ENCODE assay signal across 1 cellular context in the genomic region with DNA sequence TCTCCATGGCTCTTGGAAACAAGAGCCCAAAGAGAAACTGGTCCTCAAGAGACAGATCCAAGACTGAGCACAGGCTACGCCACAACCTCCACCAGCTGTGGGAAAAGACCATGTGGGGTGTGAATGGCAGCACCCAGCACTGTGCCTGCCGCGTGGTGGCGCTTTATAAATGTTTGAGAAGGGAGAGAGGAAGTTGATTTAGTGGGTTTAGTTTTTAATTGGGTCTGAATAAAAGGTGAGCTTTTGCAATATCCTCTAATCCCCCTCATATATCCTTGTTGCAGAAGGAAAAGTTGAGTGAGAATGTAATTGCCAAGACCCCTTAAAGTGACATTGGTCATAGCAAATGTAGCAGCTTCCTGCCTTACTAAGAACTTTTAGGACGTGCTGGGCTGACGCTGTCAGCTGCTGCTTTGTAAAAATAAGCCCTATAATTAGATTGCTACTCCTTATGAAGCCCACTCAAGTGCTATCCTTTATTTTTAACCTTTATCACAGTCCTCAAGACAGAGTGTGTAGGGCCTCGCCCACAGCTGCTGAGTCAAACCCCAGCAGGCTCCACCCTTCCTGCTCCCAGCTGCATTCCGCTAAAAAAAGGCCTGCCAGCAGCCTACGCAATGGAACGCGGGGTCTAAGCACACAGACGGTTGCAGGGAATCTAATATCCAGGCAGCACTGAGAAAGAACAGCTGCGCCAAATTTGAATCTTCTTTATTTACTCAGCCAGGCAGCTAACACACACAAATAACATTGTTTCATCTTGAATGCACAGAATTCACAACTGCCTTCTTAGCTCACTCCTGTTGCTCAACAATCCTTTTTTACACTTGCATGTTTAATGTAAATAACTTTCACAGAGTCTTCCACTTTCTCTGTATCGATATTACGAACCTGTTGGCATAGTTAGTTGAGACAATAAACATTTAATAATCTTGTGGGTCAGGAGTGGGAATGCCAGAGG.
TF ChIP-seq lines count a peak whose summit lies in the region.

No MANE protein-coding gene starts in this region.

TF ChIP-seq in K562, 482 proteins besides CTCF, POLR2A, EP300 and RAD21 (continued from another document and continues in another):
- TF ChIP-seq, protein P1, sequence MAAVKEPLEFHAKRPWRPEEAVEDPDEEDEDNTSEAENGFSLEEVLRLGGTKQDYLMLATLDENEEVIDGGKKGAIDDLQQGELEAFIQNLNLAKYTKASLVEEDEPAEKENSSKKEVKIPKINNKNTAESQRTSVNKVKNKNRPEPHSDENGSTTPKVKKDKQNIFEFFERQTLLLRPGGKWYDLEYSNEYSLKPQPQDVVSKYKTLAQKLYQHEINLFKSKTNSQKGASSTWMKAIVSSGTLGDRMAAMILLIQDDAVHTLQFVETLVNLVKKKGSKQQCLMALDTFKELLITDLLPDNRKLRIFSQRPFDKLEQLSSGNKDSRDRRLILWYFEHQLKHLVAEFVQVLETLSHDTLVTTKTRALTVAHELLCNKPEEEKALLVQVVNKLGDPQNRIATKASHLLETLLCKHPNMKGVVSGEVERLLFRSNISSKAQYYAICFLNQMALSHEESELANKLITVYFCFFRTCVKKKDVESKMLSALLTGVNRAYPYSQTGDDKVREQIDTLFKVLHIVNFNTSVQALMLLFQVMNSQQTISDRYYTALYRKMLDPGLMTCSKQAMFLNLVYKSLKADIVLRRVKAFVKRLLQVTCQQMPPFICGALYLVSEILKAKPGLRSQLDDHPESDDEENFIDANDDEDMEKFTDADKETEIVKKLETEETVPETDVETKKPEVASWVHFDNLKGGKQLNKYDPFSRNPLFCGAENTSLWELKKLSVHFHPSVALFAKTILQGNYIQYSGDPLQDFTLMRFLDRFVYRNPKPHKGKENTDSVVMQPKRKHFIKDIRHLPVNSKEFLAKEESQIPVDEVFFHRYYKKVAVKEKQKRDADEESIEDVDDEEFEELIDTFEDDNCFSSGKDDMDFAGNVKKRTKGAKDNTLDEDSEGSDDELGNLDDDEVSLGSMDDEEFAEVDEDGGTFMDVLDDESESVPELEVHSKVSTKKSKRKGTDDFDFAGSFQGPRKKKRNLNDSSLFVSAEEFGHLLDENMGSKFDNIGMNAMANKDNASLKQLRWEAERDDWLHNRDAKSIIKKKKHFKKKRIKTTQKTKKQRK (IDR thresholded peaks at IDR 0.05; ENCODE audit: borderline replicate concordance, low read depth, low read length): no peak
- TF ChIP-seq, protein P2, sequence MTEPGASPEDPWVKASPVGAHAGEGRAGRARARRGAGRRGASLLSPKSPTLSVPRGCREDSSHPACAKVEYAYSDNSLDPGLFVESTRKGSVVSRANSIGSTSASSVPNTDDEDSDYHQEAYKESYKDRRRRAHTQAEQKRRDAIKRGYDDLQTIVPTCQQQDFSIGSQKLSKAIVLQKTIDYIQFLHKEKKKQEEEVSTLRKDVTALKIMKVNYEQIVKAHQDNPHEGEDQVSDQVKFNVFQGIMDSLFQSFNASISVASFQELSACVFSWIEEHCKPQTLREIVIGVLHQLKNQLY (CRISPR knock-in tag; conservative IDR thresholded peaks at IDR 0.05): no peak
- TF ChIP-seq ZNF140 (CRISPR knock-in tag; IDR thresholded peaks at IDR 0.05): no peak
- no peak; the same call in 1 of the 2 replicates for TF ChIP-seq ESRRA (IDR thresholded peaks at IDR 0.05; ENCODE audit: borderline replicate concordance, low read depth)
- peak; percentile 62; the same call in 1 of the 2 replicates for TF ChIP-seq PTTG1 (tag; IDR thresholded peaks at IDR 0.05; ENCODE audit: low read depth)
- TF ChIP-seq, protein P3, sequence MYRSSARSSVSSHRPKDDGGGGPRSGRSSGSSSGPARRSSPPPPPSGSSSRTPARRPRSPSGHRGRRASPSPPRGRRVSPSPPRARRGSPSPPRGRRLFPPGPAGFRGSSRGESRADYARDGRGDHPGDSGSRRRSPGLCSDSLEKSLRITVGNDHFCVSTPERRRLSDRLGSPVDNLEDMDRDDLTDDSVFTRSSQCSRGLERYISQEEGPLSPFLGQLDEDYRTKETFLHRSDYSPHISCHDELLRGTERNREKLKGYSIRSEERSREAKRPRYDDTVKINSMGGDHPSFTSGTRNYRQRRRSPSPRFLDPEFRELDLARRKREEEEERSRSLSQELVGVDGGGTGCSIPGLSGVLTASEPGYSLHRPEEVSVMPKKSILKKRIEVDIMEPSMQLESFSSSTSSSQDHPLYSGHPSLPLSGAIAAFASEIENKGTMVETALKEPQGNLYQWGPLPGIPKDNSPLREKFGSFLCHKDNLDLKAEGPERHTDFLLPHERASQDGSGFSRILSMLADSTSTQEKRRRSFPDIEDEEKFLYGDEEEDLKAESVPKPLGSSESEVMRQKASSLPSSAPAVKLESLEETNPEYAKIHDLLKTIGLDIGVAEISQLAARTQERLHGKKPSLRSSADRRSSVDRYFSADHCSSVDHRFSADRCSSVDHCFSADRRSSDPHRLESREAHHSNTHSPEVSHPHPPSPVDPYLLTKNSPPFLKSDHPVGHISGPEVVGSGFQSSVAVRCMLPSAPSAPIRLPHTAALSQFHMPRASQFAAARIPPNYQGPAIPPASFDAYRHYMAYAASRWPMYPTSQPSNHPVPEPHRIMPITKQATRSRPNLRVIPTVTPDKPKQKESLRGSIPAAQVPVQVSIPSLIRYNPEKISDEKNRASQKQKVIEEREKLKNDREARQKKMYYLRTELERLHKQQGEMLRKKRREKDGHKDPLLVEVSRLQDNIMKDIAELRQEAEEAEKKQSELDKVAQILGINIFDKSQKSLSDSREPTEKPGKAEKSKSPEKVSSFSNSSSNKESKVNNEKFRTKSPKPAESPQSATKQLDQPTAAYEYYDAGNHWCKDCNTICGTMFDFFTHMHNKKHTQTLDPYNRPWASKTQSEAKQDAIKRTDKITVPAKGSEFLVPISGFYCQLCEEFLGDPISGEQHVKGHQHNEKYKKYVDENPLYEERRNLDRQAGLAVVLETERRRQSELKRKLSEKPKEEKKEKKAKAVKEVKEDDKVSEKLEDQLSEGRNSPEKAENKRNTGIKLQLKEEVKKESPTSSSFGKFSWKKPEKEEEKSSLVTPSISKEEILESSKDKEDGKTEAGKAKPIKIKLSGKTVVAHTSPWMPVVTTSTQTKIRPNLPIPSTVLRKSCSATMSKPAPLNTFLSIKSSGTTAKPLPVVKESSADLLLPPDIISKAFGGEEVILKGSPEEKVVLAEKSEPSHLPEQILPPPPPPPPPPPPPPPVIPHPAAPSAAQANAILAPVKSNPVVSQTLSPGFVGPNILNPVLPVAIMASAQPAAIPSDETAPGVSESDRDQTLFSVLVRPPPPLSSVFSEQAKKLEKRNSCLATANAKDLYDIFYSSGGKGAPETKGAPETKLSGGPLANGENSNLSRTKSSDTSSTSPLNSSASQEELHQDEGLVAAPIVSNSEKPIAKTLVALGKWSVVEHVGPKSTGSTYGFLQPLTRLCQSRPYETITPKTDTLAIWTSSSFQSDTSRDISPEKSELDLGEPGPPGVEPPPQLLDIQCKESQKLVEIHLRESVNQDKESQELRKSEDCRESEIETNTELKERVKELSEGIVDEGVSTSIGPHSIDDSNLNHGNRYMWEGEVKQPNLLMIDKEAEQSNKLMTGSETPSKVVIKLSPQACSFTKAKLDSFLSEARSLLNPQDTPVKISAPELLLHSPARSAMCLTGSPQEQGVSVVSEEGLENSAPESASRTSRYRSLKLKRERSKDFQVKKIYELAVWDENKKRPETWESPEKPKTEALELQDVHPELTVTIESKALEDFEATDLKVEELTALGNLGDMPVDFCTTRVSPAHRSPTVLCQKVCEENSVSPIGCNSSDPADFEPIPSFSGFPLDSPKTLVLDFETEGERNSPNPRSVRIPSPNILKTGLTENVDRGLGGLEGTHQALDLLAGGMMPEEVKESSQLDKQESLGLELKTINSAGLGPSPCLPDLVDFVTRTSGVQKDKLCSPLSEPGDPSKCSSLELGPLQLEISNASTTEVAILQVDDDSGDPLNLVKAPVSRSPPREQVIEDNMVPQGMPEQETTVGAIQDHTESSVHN (IDR thresholded peaks at IDR 0.05; ENCODE audit: borderline replicate concordance in 1 of 2, low read depth in 1 of 2): no peak
- TF ChIP-seq, protein P4, sequence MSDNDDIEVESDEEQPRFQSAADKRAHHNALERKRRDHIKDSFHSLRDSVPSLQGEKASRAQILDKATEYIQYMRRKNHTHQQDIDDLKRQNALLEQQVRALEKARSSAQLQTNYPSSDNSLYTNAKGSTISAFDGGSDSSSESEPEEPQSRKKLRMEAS (CRISPR knock-in tag; IDR thresholded peaks at IDR 0.05): peak; percentile 91
- no peak for TF ChIP-seq SMAD1 (IDR thresholded peaks at IDR 0.05; ENCODE audit: low read depth, low read length, partially characterized antibody)
- TF ChIP-seq TEAD1 (CRISPR knock-in tag; IDR thresholded peaks at IDR 0.05): peak in 1 of 2 experiments; percentile 88; a peak in 2 of 4 replicates
- TF ChIP-seq FOS (IDR thresholded peaks at IDR 0.05; ENCODE audit: extremely low read depth, insufficient read length): no peak
- no peak for TF ChIP-seq ZNF324 (CRISPR knock-in tag; IDR thresholded peaks at IDR 0.05)
- TF ChIP-seq, protein P5, sequence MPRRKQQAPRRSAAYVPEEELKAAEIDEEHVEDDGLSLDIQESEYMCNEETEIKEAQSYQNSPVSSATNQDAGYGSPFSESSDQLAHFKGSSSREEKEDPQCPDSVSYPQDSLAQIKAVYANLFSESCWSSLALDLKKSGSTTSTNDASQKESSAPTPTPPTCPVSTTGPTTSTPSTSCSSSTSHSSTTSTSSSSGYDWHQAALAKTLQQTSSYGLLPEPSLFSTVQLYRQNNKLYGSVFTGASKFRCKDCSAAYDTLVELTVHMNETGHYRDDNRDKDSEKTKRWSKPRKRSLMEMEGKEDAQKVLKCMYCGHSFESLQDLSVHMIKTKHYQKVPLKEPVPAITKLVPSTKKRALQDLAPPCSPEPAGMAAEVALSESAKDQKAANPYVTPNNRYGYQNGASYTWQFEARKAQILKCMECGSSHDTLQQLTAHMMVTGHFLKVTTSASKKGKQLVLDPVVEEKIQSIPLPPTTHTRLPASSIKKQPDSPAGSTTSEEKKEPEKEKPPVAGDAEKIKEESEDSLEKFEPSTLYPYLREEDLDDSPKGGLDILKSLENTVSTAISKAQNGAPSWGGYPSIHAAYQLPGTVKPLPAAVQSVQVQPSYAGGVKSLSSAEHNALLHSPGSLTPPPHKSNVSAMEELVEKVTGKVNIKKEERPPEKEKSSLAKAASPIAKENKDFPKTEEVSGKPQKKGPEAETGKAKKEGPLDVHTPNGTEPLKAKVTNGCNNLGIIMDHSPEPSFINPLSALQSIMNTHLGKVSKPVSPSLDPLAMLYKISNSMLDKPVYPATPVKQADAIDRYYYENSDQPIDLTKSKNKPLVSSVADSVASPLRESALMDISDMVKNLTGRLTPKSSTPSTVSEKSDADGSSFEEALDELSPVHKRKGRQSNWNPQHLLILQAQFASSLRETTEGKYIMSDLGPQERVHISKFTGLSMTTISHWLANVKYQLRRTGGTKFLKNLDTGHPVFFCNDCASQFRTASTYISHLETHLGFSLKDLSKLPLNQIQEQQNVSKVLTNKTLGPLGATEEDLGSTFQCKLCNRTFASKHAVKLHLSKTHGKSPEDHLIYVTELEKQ (CRISPR knock-in tag; IDR thresholded peaks at IDR 0.05): no peak
- TF ChIP-seq, protein P6, sequence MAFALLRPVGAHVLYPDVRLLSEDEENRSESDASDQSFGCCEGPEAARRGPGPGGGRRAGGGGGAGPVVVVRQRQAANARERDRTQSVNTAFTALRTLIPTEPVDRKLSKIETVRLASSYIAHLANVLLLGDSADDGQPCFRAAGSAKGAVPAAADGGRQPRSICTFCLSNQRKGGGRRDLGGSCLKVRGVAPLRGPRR (CRISPR knock-in tag; IDR thresholded peaks at IDR 0.05): no peak
- TF ChIP-seq, protein P7, sequence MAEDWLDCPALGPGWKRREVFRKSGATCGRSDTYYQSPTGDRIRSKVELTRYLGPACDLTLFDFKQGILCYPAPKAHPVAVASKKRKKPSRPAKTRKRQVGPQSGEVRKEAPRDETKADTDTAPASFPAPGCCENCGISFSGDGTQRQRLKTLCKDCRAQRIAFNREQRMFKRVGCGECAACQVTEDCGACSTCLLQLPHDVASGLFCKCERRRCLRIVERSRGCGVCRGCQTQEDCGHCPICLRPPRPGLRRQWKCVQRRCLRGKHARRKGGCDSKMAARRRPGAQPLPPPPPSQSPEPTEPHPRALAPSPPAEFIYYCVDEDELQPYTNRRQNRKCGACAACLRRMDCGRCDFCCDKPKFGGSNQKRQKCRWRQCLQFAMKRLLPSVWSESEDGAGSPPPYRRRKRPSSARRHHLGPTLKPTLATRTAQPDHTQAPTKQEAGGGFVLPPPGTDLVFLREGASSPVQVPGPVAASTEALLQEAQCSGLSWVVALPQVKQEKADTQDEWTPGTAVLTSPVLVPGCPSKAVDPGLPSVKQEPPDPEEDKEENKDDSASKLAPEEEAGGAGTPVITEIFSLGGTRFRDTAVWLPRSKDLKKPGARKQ (CRISPR knock-in tag; IDR thresholded peaks at IDR 0.05): no peak
- 0 out of 2 replicates have a peak, but pooled peaks have one; percentile 30 for TF ChIP-seq ARID2 (IDR thresholded peaks at IDR 0.05)
- TF ChIP-seq ERF (CRISPR knock-in tag; IDR thresholded peaks at IDR 0.05): no peak
- TF ChIP-seq, protein P8, sequence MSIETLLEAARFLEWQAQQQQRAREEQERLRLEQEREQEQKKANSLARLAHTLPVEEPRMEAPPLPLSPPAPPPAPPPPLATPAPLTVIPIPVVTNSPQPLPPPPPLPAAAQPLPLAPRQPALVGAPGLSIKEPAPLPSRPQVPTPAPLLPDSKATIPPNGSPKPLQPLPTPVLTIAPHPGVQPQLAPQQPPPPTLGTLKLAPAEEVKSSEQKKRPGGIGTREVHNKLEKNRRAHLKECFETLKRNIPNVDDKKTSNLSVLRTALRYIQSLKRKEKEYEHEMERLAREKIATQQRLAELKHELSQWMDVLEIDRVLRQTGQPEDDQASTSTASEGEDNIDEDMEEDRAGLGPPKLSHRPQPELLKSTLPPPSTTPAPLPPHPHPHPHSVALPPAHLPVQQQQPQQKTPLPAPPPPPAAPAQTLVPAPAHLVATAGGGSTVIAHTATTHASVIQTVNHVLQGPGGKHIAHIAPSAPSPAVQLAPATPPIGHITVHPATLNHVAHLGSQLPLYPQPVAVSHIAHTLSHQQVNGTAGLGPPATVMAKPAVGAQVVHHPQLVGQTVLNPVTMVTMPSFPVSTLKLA (conservative IDR thresholded peaks at IDR 0.05): peak; percentile 67 to 78
- peak; percentile 23; the same call in 1 of the 2 replicates for TF ChIP-seq CTBP1 (IDR thresholded peaks at IDR 0.05; ENCODE audit: borderline replicate concordance)
- TF ChIP-seq ZNF121 (CRISPR knock-in tag; conservative IDR thresholded peaks at IDR 0.05): no peak
- TF ChIP-seq GATAD2B (IDR thresholded peaks at IDR 0.05; ENCODE audit: borderline replicate concordance): peak; percentile 31; the same call in 1 of the 2 replicates
- no peak for TF ChIP-seq CCAR2 (IDR thresholded peaks at IDR 0.05; ENCODE audit: low read depth, low read length)
